In the genomic region with DNA sequence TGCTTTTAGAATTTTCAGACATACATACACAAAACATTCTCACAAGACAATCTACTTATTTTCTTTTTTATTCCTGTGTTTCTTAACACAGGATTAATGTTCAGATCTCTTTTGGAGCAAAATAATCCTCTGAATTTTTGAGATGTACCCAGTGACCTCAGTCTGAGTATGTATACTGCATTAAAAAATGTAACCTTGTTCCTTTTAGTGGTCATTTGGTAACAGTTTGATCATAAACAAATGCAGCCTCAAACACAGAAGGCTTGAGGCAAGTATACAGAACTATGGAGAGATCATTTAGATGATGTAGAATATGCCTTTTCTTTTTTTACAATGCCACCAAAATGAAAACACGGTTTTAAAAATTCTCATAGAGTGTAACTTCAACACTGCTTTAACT, we compare ENCODE assay signal across 20 cellular contexts. TPM values are rescaled to one million over a fixed set of nuclear protein-coding genes. Genes with fewer than 3 reads are reported as not detected.
DNase-seq lines count a peak whose midpoint lies in the region; ATAC-seq and TF ChIP-seq lines count a peak whose summit lies in the region.
"Had no signal": no experiment of that assay in that cellular context is flagged by ENCODE, and none has a peak within 500 bp of the region (broad histone marks: within the 10 kb centered on the region; RNA-seq: fewer than 3 reads in every experiment).

No MANE protein-coding gene starts in this region.

- POLR2A ChIA-PET in CD4-positive, alpha-beta T cell (lab: Charles Lee), result interaction anchor here (0.6 to 1.9 kb wide), 4 partner anchors 9 to 424 kb away, joined by 3 to 10 read pairs (median 5); a partner anchor contains a TSS

- peak overlapping the region; percentile 12 for H3K4me3 Mint-ChIP-seq in CD4-positive, alpha-beta T cell
- H3K4me3 Mint-ChIP-seq in GM23338, result no peak overlapping the region
- H3K4me3 Mint-ChIP-seq: effector memory CD8-positive, alpha-beta T cell; immature natural killer cell had no signal

- peaks cover 65% of the 10 kb centered on the region for H4K20me1 ChIP-seq in GM23338 (replicated peaks; ENCODE audit: insufficient read depth)

- in situ Hi-C loops in astrocyte of the spinal cord (cut with HindIII; ENCODE audit: low sequenced_read_pairs), result no loop called here

- H3K9me2 ChIP-seq in GM23338 (ENCODE audit: insufficient read depth), result no peaks in the 10 kb centered on the region

- H3K27me3 Mint-ChIP-seq in CD4-positive, alpha-beta T cell, result no peaks in the 10 kb centered on the region
- no peaks in the 10 kb centered on the region for H3K27me3 Mint-ChIP-seq in GM23338 (ENCODE audit: insufficient read depth, low read depth, poor library complexity)
- H3K27me3 Mint-ChIP-seq: effector memory CD8-positive, alpha-beta T cell had no signal

- H3K36me3 ChIP-seq in GM23338 (ENCODE audit: insufficient read depth) (no peaks in the 10 kb centered on the region), neutrophil (no peaks in the 10 kb centered on the region)
- H3K36me3 ChIP-seq: heart left ventricle, suprapubic skin, vagina had no signal

- no peak for DNase-seq in CD4-positive, alpha-beta T cell
- DNase-seq in GM23338 (ENCODE audit: low spot score), result no peak
- DNase-seq in astrocyte of the spinal cord (ENCODE audit: low read depth, low spot score), result peak; percentile 7
- no peak for DNase-seq in NCI-H1694 (lab: John Stamatoyannopoulos, UW)
- DNase-seq in GOT3 (lab: John Stamatoyannopoulos, UW), result no peak
- DNase-seq in SK-N-DZ (ENCODE audit: low spot score), result no peak
- DNase-seq: amniotic stem cell; effector memory CD8-positive, alpha-beta T cell; heart left ventricle; immature natural killer cell; NCI-H2171 treated with DMSO at 0.1 percent for 48 hours; NCI-H82; small intestine; stimulated activated CD4-positive, alpha-beta T cell treated with anti-CD3 and anti-CD28 coated beads, Interleukin-4, amount 100 ng/mL, for 4 hours had no signal

- H3K4me2 ChIP-seq in GM23338, result peak overlapping the region; percentile 42; the same call in 1 of the 2 replicates
- H3K4me2 ChIP-seq: BLaER1, KMS-11 had no signal

- H3K27ac ChIP-seq in CD4-positive, alpha-beta T cell (ENCODE audit: low read depth, low read length), result no peak overlapping the region
- H3K27ac ChIP-seq in GM23338 (ENCODE audit: low read depth), result no peak overlapping the region
- H3K27ac ChIP-seq in neutrophil, result peak overlapping the region; percentile 43
- H3K27ac ChIP-seq: BLaER1, heart left ventricle, KMS-11, SK-N-MC, suprapubic skin, vagina had no signal

- H3K9me3 ChIP-seq in CD4-positive, alpha-beta T cell (ENCODE audit: control insufficient read depth, low read length), result no peaks in the 10 kb centered on the region
- H3K9me3 ChIP-seq in neutrophil, result no peaks in the 10 kb centered on the region
- H3K9me3 ChIP-seq: suprapubic skin, vagina had no signal

- no peak overlapping the region for H3K27ac Mint-ChIP-seq in CD4-positive, alpha-beta T cell
- H3K27ac Mint-ChIP-seq in GM23338, result no peak overlapping the region
- H3K27ac Mint-ChIP-seq: effector memory CD8-positive, alpha-beta T cell; immature natural killer cell had no signal

- no peaks in the 10 kb centered on the region for H3K27me3 ChIP-seq in CD4-positive, alpha-beta T cell (ENCODE audit: control insufficient read depth, insufficient read depth, low read length)
- no peaks in the 10 kb centered on the region for H3K27me3 ChIP-seq in GM23338 (ENCODE audit: insufficient read depth)
- H3K27me3 ChIP-seq in neutrophil, result no peaks in the 10 kb centered on the region
- H3K27me3 ChIP-seq: BLaER1, heart left ventricle, suprapubic skin, vagina had no signal

- peaks cover 4% of the 10 kb centered on the region for H3K9me3 Mint-ChIP-seq in CD4-positive, alpha-beta T cell
- no peaks in the 10 kb centered on the region for H3K9me3 Mint-ChIP-seq in GM23338
- H3K9me3 Mint-ChIP-seq: effector memory CD8-positive, alpha-beta T cell; immature natural killer cell had no signal

- CTCF ChIA-PET in CD4-positive, alpha-beta T cell (lab: Charles Lee), result no interaction called here

- no peak for ATAC-seq in CD4-positive, alpha-beta T cell (ENCODE audit: poor library complexity)
- ATAC-seq in GM23338, result no peak
- ATAC-seq: effector memory CD8-positive, alpha-beta T cell; heart left ventricle had no signal

- no peak overlapping the region for H3K4me3 ChIP-seq in GM23338
- no peak overlapping the region for H3K4me3 ChIP-seq in astrocyte of the spinal cord (ENCODE audit: low read depth, low read length)
- no peak overlapping the region for H3K4me3 ChIP-seq in neutrophil (ENCODE audit: low read depth in 1 of 2, low read length in 1 of 2)
- H3K4me3 ChIP-seq: BLaER1, heart left ventricle, SK-N-MC, suprapubic skin, vagina had no signal

- H3K4me1 ChIP-seq in GM23338 (ENCODE audit: insufficient read depth), result peaks cover 51% of the 10 kb centered on the region
- H3K4me1 ChIP-seq in neutrophil (ENCODE audit: control insufficient read depth in 1 of 2, insufficient read depth in 1 of 2, low read depth in 1 of 2, low read length in 1 of 2), result peaks cover 50 to 79% of the 10 kb centered on the region in 2 experiments

- no peak for TF ChIP-seq CTCF in CD4-positive, alpha-beta T cell (IDR thresholded peaks at IDR 0.05)
- no peak for TF ChIP-seq CTCF in GM23338 (conservative IDR thresholded peaks at IDR 0.05; ENCODE audit: low read depth in 2 of 2)
- TF ChIP-seq CTCF in astrocyte of the spinal cord (IDR thresholded peaks at IDR 0.05; ENCODE audit: low read depth, low read length), result no peak
- no peak for TF ChIP-seq CTCF in neutrophil (IDR thresholded peaks at IDR 0.05)

- peaks cover 5% of the 10 kb centered on the region for H3K36me3 Mint-ChIP-seq in CD4-positive, alpha-beta T cell (ENCODE audit: low read depth)
- H3K36me3 Mint-ChIP-seq in GM23338 (ENCODE audit: low read depth), result peaks cover 7% of the 10 kb centered on the region; the same call in 2 of the 3 replicates

- H2AFZ ChIP-seq in GM23338, result no peak overlapping the region

- intact Hi-C loops in CD4-positive, alpha-beta T cell (cut with DNase I, micrococcal nuclease), result loop anchor here in 1 of 2 experiments (2.0 kb wide), 1 partner anchor 14 kb away; no protein-coding TSS in a partner anchor

- peaks cover 100% of the 10 kb centered on the region for H3K79me2 ChIP-seq in GM23338 (replicated peaks; ENCODE audit: insufficient read depth)

- H3F3A ChIP-seq in GM23338 (replicated peaks; ENCODE audit: low read depth), result no peaks in the 10 kb centered on the region

- peaks cover 85% of the 10 kb centered on the region for H3K4me1 Mint-ChIP-seq in CD4-positive, alpha-beta T cell (ENCODE audit: low read depth)
- peaks cover 51% of the 10 kb centered on the region for H3K4me1 Mint-ChIP-seq in GM23338

TF ChIP-seq in GM23338, 12 proteins besides CTCF, POLR2A, EP300 and RAD21:
- TF ChIP-seq CREB1 (CRISPR knock-in tag; IDR thresholded peaks at IDR 0.05; ENCODE audit: low read depth) (no peak), STAT1 (IDR thresholded peaks at IDR 0.05; ENCODE audit: unreplicated experiment) (no peak), NANOG (IDR thresholded peaks at IDR 0.05; ENCODE audit: borderline replicate concordance) (no peak), ZNF331 (CRISPR knock-in tag; IDR thresholded peaks at IDR 0.05; ENCODE audit: low read depth) (no peak), POLR2AphosphoS5 (IDR thresholded peaks at IDR 0.05; ENCODE audit: low read depth) (no peak), JUNB (IDR thresholded peaks at IDR 0.05; ENCODE audit: unreplicated experiment) (no peak), ZNF114 (CRISPR knock-in tag; IDR thresholded peaks at IDR 0.05) (no peak)
- TF ChIP-seq, protein P1, sequence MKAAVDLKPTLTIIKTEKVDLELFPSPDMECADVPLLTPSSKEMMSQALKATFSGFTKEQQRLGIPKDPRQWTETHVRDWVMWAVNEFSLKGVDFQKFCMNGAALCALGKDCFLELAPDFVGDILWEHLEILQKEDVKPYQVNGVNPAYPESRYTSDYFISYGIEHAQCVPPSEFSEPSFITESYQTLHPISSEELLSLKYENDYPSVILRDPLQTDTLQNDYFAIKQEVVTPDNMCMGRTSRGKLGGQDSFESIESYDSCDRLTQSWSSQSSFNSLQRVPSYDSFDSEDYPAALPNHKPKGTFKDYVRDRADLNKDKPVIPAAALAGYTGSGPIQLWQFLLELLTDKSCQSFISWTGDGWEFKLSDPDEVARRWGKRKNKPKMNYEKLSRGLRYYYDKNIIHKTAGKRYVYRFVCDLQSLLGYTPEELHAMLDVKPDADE (IDR thresholded peaks at IDR 0.05), result no peak
TF ChIP-seq in GM23338: peak in this region for 0.

RNA-seq across cellular contexts. Expression of a gene that starts 9.7 kb away (rescaled TPM):
- total RNA-seq in CD4-positive, alpha-beta T cell, result 100 to 1,000 TPM; 350 to 369 TPM
- total RNA-seq in GM23338 (2014; rRNA removed; shearing (Covaris generic)), result 242 and 253 TPM in 2 replicates
- polyA plus RNA-seq in GM23338 (2016; fragmentation: Nextera tagmentation; extraction: Ambion mirVana), result 109 and 113 TPM in 2 replicates
- 87.4 and 108 TPM in 2 replicates for polyA plus RNA-seq in SK-N-DZ (2014; cell fraction: cytosol; rRNA removed)
- polyA plus RNA-seq in SK-N-DZ (2014; cell fraction: nucleus; rRNA removed), result 53.1 and 60.4 TPM in 2 replicates

RNA-seq across cellular contexts. Expression of a gene that starts 57.2 kb away (rescaled TPM):
- total RNA-seq in CD4-positive, alpha-beta T cell, result 1 to 10 TPM; 4.8 to 5.0 TPM
- total RNA-seq in GM23338 (2014; rRNA removed; shearing (Covaris generic)), result 14.8 and 19.5 TPM in 2 replicates
- 28.8 and 33.4 TPM in 2 replicates for polyA plus RNA-seq in GM23338 (2016; fragmentation: Nextera tagmentation; extraction: Ambion mirVana)
- polyA plus RNA-seq in SK-N-DZ (2014; cell fraction: cytosol; rRNA removed), result 12.5 and 14.3 TPM in 2 replicates
- polyA plus RNA-seq in SK-N-DZ (2014; cell fraction: nucleus; rRNA removed), result 6.2 and 9.1 TPM in 2 replicates
